Comparison of ENCODE assay signal across 21 cellular contexts in genomic region chr15:77531191-77532000, GRCh38.
"Had no signal": no experiment of that assay in that cellular context is flagged by ENCODE, and none has a peak within 500 bp of the region (broad histone marks: within the 10 kb centered on the region; RNA-seq: fewer than 3 reads in every experiment).

No MANE protein-coding gene starts in this region.

- H3K9me3 Mint-ChIP-seq: activated B cell treated with CpG ODN at 0.5 μM for 24 hours; activated CD4-positive, alpha-beta memory T cell treated with anti-CD3 and anti-CD28 coated beads for 36 hours; activated naive CD8-positive, alpha-beta T cell treated with anti-CD3 and anti-CD28 coated beads, Interleukin-2, amount 50 U/mL, for 24 hours; activated T-helper 1 cell treated with anti-CD3 and anti-CD28 coated beads, Interleukin-12 subunit alpha, Interleukin-12 subunit beta, Interleukin-2, Interleukin-4 antibody, amounts not matched to agents 30 ng/mL and 10 ng/mL and 1 ng/mL, durations not matched to agents 14 hours and 24 hours and 36 hours; central memory CD8-positive, alpha-beta T cell; stimulated activated naive CD8-positive, alpha-beta T cell treated with anti-CD3 and anti-CD28 coated beads, Interleukin-15, amount 100 ng/mL, for 72 hours; T-helper 2 cell treated with Interferon-gamma antibody and Interleukin-4, amounts not matched to agents 5 μg/mL and 100 μg/mL, for 36 hours had no signal

- H3K9me3 ChIP-seq: gastroesophageal sphincter, SK-N-SH, suprapubic skin, transverse colon had no signal

- H3K4me1 Mint-ChIP-seq: activated naive CD8-positive, alpha-beta T cell treated with anti-CD3 and anti-CD28 coated beads, Interleukin-2, amount 50 U/mL, for 24 hours; central memory CD8-positive, alpha-beta T cell; stimulated activated naive CD8-positive, alpha-beta T cell treated with anti-CD3 and anti-CD28 coated beads, Interleukin-15, amount 100 ng/mL, for 72 hours had no signal

- H3K36me3 Mint-ChIP-seq: activated CD4-positive, alpha-beta memory T cell treated with anti-CD3 and anti-CD28 coated beads for 36 hours had no signal

- DNase-seq: activated B cell treated with CpG ODN at 0.5 μM for 24 hours; activated CD4-positive, alpha-beta memory T cell treated with anti-CD3 and anti-CD28 coated beads for 36 hours; activated CD4-positive, alpha-beta T cell treated with anti-CD3 and anti-CD28 coated beads for 4 hours; activated naive CD4-positive, alpha-beta T cell; activated naive CD8-positive, alpha-beta T cell treated with anti-CD3 and anti-CD28 coated beads, Interleukin-2, amount 50 U/mL, for 24 hours; activated T-cell treated with anti-CD3 and anti-CD28 coated beads for 4 hours; anterior cingulate cortex; brain microvascular endothelial cell; cortex of kidney; SK-N-SH; stimulated activated CD4-positive, alpha-beta T cell treated with anti-CD3 and anti-CD28 coated beads, Interleukin-15, amount 100 ng/mL, for 24 hours; stimulated activated CD4-positive, alpha-beta T cell treated with anti-CD3 and anti-CD28 coated beads, Interleukin-2, amount 100 ng/mL, for 48 hours; stimulated activated naive CD8-positive, alpha-beta T cell treated with anti-CD3 and anti-CD28 coated beads, Interleukin-15, amount 100 ng/mL, for 72 hours; transverse colon had no signal

- H3K27me3 Mint-ChIP-seq: activated B cell treated with CpG ODN at 0.5 μM for 24 hours; activated naive CD8-positive, alpha-beta T cell treated with anti-CD3 and anti-CD28 coated beads, Interleukin-2, amount 50 U/mL, for 24 hours had no signal

- H3K4me3 ChIP-seq: gastroesophageal sphincter, skin epidermis, suprapubic skin, transverse colon had no signal

- H3K4me3 Mint-ChIP-seq: activated B cell treated with CpG ODN at 0.5 μM for 24 hours; activated CD4-positive, alpha-beta memory T cell treated with anti-CD3 and anti-CD28 coated beads for 36 hours; activated naive CD8-positive, alpha-beta T cell treated with anti-CD3 and anti-CD28 coated beads, Interleukin-2, amount 50 U/mL, for 24 hours; activated T-helper 1 cell treated with anti-CD3 and anti-CD28 coated beads, Interleukin-12 subunit alpha, Interleukin-12 subunit beta, Interleukin-2, Interleukin-4 antibody, amounts not matched to agents 30 ng/mL and 10 ng/mL and 1 ng/mL, durations not matched to agents 14 hours and 24 hours and 36 hours; central memory CD8-positive, alpha-beta T cell; stimulated activated naive CD8-positive, alpha-beta T cell treated with anti-CD3 and anti-CD28 coated beads, Interleukin-15, amount 100 ng/mL, for 72 hours; T-helper 2 cell treated with Interferon-gamma antibody and Interleukin-4, amounts not matched to agents 5 μg/mL and 100 μg/mL, for 36 hours had no signal

- H3K27ac ChIP-seq: brain microvascular endothelial cell, gastroesophageal sphincter, skin epidermis, suprapubic skin, transverse colon had no signal

- ATAC-seq: activated naive CD8-positive, alpha-beta T cell treated with anti-CD3 and anti-CD28 coated beads, Interleukin-2, amount 50 U/mL, for 24 hours; gastroesophageal sphincter; stimulated activated naive CD8-positive, alpha-beta T cell treated with anti-CD3 and anti-CD28 coated beads, Interleukin-15, amount 100 ng/mL, for 72 hours had no signal

- H3K27ac Mint-ChIP-seq: activated B cell treated with CpG ODN at 0.5 μM for 24 hours; activated CD4-positive, alpha-beta memory T cell treated with anti-CD3 and anti-CD28 coated beads for 36 hours; activated naive CD8-positive, alpha-beta T cell treated with anti-CD3 and anti-CD28 coated beads, Interleukin-2, amount 50 U/mL, for 24 hours; activated T-helper 1 cell treated with anti-CD3 and anti-CD28 coated beads, Interleukin-12 subunit alpha, Interleukin-12 subunit beta, Interleukin-2, Interleukin-4 antibody, amounts not matched to agents 30 ng/mL and 10 ng/mL and 1 ng/mL, durations not matched to agents 14 hours and 24 hours and 36 hours; progenitor cell of endocrine pancreas; T-helper 2 cell treated with Interferon-gamma antibody and Interleukin-4, amounts not matched to agents 5 μg/mL and 100 μg/mL, for 36 hours had no signal

- H3K36me3 ChIP-seq: brain microvascular endothelial cell, gastroesophageal sphincter, suprapubic skin, transverse colon had no signal

- H3K27me3 ChIP-seq: brain microvascular endothelial cell, gastroesophageal sphincter, suprapubic skin, transverse colon had no signal
